8 cellular contexts compared by ENCODE assay signal in genomic region chr16:31074814-31075183, GRCh38. TPM values are rescaled to one million over a fixed set of nuclear protein-coding genes. Genes with fewer than 3 reads are reported as not detected.
A peak's percentile ranks its signal among the peaks of the same experiment; 100 is the strongest.
DNase-seq lines count a peak whose midpoint lies in the region; ATAC-seq, FAIRE-seq and TF ChIP-seq lines count a peak whose summit lies in the region.

No MANE protein-coding gene starts in this region.

- no peak for TF ChIP-seq CTCF in K562 (IDR thresholded peaks at IDR 0.05 in 2 of 3, conservative IDR thresholded peaks at IDR 0.05 in 1 of 3; ENCODE audit: insufficient read depth in 2 of 3, low read depth in 1 of 3, low read length in 3 of 3)
- TF ChIP-seq CTCF in lung (IDR thresholded peaks at IDR 0.05; ENCODE audit: control extremely low read depth, extremely low read depth), result no peak
- no peak for TF ChIP-seq CTCF in upper lobe of right lung (IDR thresholded peaks at IDR 0.05)

- H3K4me2 ChIP-seq in K562 (ENCODE audit: insufficient read depth, low read length), result peak overlapping the region; percentile 97

- H2AFZ ChIP-seq in K562 (ENCODE audit: low read depth, low read length), result peak overlapping the region; percentile 95

- in situ Hi-C loops in K562 (cut with MboI), result no loop called here

- no peaks in the 10 kb centered on the region; the same call in 1 of the 2 replicates for H4K20me1 ChIP-seq in K562 (replicated peaks; ENCODE audit: control insufficient read depth, insufficient read depth, low read length)

- WGBS in K562 (ENCODE audit: insufficient coverage, low coverage, missing lambda C conversion rate), result 2% methylated on average over 7 of the region's 7 CpGs
- 0 to 2% methylated on average over 7 of the region's 7 CpGs for WGBS in lung, 2 donors

- no peak for TF ChIP-seq EP300 in K562 (IDR thresholded peaks at IDR 0.05; ENCODE audit: low read length)

- DNase-seq in activated naive CD4-positive, alpha-beta T cell treated with anti-CD3 and anti-CD28 coated beads, Interleukin-2, amount 10 ng/mL, durations not matched to agents 7 days and 5 days, result no peak
- DNase-seq in activated naive CD4-positive, alpha-beta T cell (lab: John Stamatoyannopoulos, UW), result no peak
- DNase-seq in K562 (ENCODE audit: extremely low read depth in 1 of 4, low spot score in 3 of 4), result no peak
- DNase-seq in lung (ENCODE audit: low spot score), result no peak
- DNase-seq in upper lobe of right lung, result no peak
- DNase-seq in stimulated activated CD4-positive, alpha-beta T cell treated with anti-CD3 and anti-CD28 coated beads, Interleukin-15, amount 100 ng/mL, for 24 hours, result no peak
- no peak for DNase-seq in NAMALWA (ENCODE audit: low spot score)
- DNase-seq in DMS 273 treated with DMSO at 0.1 percent for 48 hours (lab: John Stamatoyannopoulos, UW), result no peak

- peak overlapping the region; percentile 84 for H3K27ac ChIP-seq in K562 (ENCODE audit: extremely low read depth, low read depth, low read length)
- H3K27ac ChIP-seq in lung (ENCODE audit: low read depth in 1 of 2, low read length in 1 of 2), result peak overlapping the region; percentile 89 to 97
- peak overlapping the region; percentile 93 for H3K27ac ChIP-seq in upper lobe of right lung

- peaks cover 32% of the 10 kb centered on the region for H3K36me3 Mint-ChIP-seq in activated naive CD4-positive, alpha-beta T cell treated with anti-CD3 and anti-CD28 coated beads, Interleukin-2, amount 10 ng/mL, durations not matched to agents 7 days and 5 days

- intact Hi-C loops in K562 (cut with micrococcal nuclease) (loop anchor here (2.0 to 5.0 kb wide), 2 partner anchors 68 to 82 kb away; no protein-coding TSS in a partner anchor), upper lobe of right lung (cut with DNase I) (no loop called here)

- peak overlapping the region; percentile 90 for H3K4me3 Mint-ChIP-seq in activated naive CD4-positive, alpha-beta T cell treated with anti-CD3 and anti-CD28 coated beads, Interleukin-2, amount 10 ng/mL, durations not matched to agents 7 days and 5 days

- peak overlapping the region; percentile 79 for H3K4me3 ChIP-seq in K562
- H3K4me3 ChIP-seq in lung, result peak overlapping the region; percentile 56
- H3K4me3 ChIP-seq in upper lobe of right lung, result peak overlapping the region; percentile 87

- no peak for TF ChIP-seq POLR2A in K562 (conservative IDR thresholded peaks at IDR 0.05)

- CTCF ChIA-PET in activated naive CD4-positive, alpha-beta T cell treated with anti-CD3 and anti-CD28 coated beads, Interleukin-2, amount 10 ng/mL, durations not matched to agents 7 days and 5 days (lab: Charles Lee), result interaction anchor here (0.9 to 2.3 kb wide), 2 partner anchors 27 to 68 kb away, joined by 3 to 10 read pairs; no protein-coding TSS in a partner anchor
- CTCF ChIA-PET in K562 (lab: Yijun Ruan, JAX; ENCODE audit: low intra/inter-chr PET ratio), result interaction anchor here (0.6 kb wide), 1 partner anchor 172 kb away, joined by 4 read pairs; no protein-coding TSS in a partner anchor

- no peak for ATAC-seq in K562
- no peak for ATAC-seq in lung (ENCODE audit: insufficient read depth, low FRiP score)
- no peak for ATAC-seq in upper lobe of right lung

- H3K4me1 ChIP-seq in K562 (replicated peaks in 1 of 2; ENCODE audit: control insufficient read depth in 2 of 2, insufficient read depth in 2 of 2, low read length in 2 of 2), result peaks cover 11 to 38% of the 10 kb centered on the region in 2 experiments; a peak in 4 of 5 replicates
- peaks cover 8 to 10% of the 10 kb centered on the region in 2 donors for H3K4me1 ChIP-seq in lung (ENCODE audit: control insufficient read depth in 2 of 2, insufficient read depth in 2 of 2, low read length in 2 of 2)
- peaks cover 22% of the 10 kb centered on the region for H3K4me1 ChIP-seq in upper lobe of right lung

- POLR2A ChIA-PET in K562 (lab: Yijun Ruan, JAX), result interaction anchor here (0.8 to 3.3 kb wide), 9 partner anchors 11 to 121 kb away, joined by 3 to 32 read pairs (median 7); partner anchors contain the start of gene FUS

- H3K27me3 Mint-ChIP-seq in activated naive CD4-positive, alpha-beta T cell treated with anti-CD3 and anti-CD28 coated beads, Interleukin-2, amount 10 ng/mL, durations not matched to agents 7 days and 5 days, result no peaks in the 10 kb centered on the region

- H3K9ac ChIP-seq in K562 (ENCODE audit: insufficient read depth in 1 of 2, low read depth in 2 of 2, low read length in 2 of 2), result peak overlapping the region; percentile 86 to 95

- no peaks in the 10 kb centered on the region for H3K9me3 Mint-ChIP-seq in activated naive CD4-positive, alpha-beta T cell treated with anti-CD3 and anti-CD28 coated beads, Interleukin-2, amount 10 ng/mL, durations not matched to agents 7 days and 5 days

- TSS peak; percentile 75 for BruUV-seq in K562 (replicated peaks; lab: Mats Ljungman, UMichigan)

- H3K27me3 ChIP-seq in K562 (ENCODE audit: control insufficient read depth in 2 of 2, insufficient read depth in 2 of 2, low read length in 2 of 2), result no peaks in the 10 kb centered on the region
- H3K27me3 ChIP-seq in lung (ENCODE audit: control insufficient read depth, insufficient read depth), result no peaks in the 10 kb centered on the region
- no peaks in the 10 kb centered on the region for H3K27me3 ChIP-seq in upper lobe of right lung

- FAIRE-seq in K562 (lab: Jason Lieb, UNC), result no peak

- peaks cover 40% of the 10 kb centered on the region for H3K4me1 Mint-ChIP-seq in activated naive CD4-positive, alpha-beta T cell treated with anti-CD3 and anti-CD28 coated beads, Interleukin-2, amount 10 ng/mL, durations not matched to agents 7 days and 5 days

- H3K9me3 ChIP-seq in K562 (replicated peaks; ENCODE audit: control insufficient read depth, insufficient read depth, low read depth, low read length) (no peaks in the 10 kb centered on the region), lung (ENCODE audit: control insufficient read depth in 2 of 2, insufficient read depth in 1 of 2, low read length in 1 of 2) (no peaks in the 10 kb centered on the region), upper lobe of right lung (no peaks in the 10 kb centered on the region)

- H3K9me1 ChIP-seq in K562 (ENCODE audit: control insufficient read depth, insufficient read depth, low read length), result no peaks in the 10 kb centered on the region

- H3K27ac Mint-ChIP-seq in activated naive CD4-positive, alpha-beta T cell treated with anti-CD3 and anti-CD28 coated beads, Interleukin-2, amount 10 ng/mL, durations not matched to agents 7 days and 5 days, result peak overlapping the region; percentile 94

- H3K36me3 ChIP-seq in K562 (ENCODE audit: control insufficient read depth, insufficient read depth, low read length) (peaks cover 42% of the 10 kb centered on the region), lung (ENCODE audit: control insufficient read depth in 2 of 2, insufficient read depth in 2 of 2, low read length in 2 of 2) (peaks cover 5 to 38% of the 10 kb centered on the region in 2 donors), upper lobe of right lung (peaks cover 36% of the 10 kb centered on the region)

- peaks cover 64% of the 10 kb centered on the region for H3K79me2 ChIP-seq in K562 (ENCODE audit: control insufficient read depth, insufficient read depth, low read length)

- TF ChIP-seq RAD21 in K562 (CRISPR knock-in tag; conservative IDR thresholded peaks at IDR 0.05 in 1 of 2, IDR thresholded peaks at IDR 0.05 in 1 of 2), result no peak

RNA-seq across cellular contexts. Expression of gene ZNF646, which starts 0.6 kb away (rescaled TPM):
- total RNA-seq in K562 (2011; cell fraction: chromatin; rRNA removed; ENCODE audit: low replicate concordance), result 12.6 and 34.4 TPM in 2 replicates
- total RNA-seq in K562 (2011; cell fraction: nucleolus; rRNA removed), result 23.8 and 35.7 TPM in 2 replicates
- total RNA-seq in K562 (2011; cell fraction: nucleoplasm; rRNA removed), result 21.6 and 22.9 TPM in 2 replicates
- total RNA-seq in K562 (2014; rRNA removed), result 17.3 and 20.7 TPM in 2 replicates
- total RNA-seq in K562 (2014; rRNA removed; fragmentation: Illumina TruSeq; extraction: Trizol), result 3.8 and 4.3 TPM in 2 replicates
- 10.6 and 10.7 TPM in 2 replicates for total RNA-seq in K562 (2015; rRNA removed; fragmentation: Illumina TruSeq; extraction: Trizol)
- 16.1 and 20.6 TPM in 2 replicates for total RNA-seq in K562 (2021)
- 3.4 and 4.8 TPM in 2 replicates for polyA plus RNA-seq in K562 (2011; rRNA removed)
- polyA plus RNA-seq in K562 (2011; cell fraction: cytosol; rRNA removed), result 4.3 and 7.8 TPM in 2 replicates
- 11.0 and 21.5 TPM in 2 replicates for polyA plus RNA-seq in K562 (2011; cell fraction: nucleus; rRNA removed)
- polyA plus RNA-seq in K562 (2012), result 8.4 and 10.0 TPM in 2 replicates
- 8.0 and 11.1 TPM in 2 replicates for polyA plus RNA-seq in K562 (2014; fragmentation: Illumina TruSeq; extraction: Trizol)
- under 1 TPM; 0.08 to 0.10 TPM for polyA plus RNA-seq in K562 (2014; fragmentation: Nextera tagmentation; extraction: Ambion mirVana)
- polyA plus RNA-seq in K562 (2014; rRNA removed), result 9.9 and 10.4 TPM in 2 replicates
- 5.2 and 7.5 TPM in 2 replicates for polyA minus RNA-seq in K562 (2011; rRNA and poly(A)+ RNA removed)
- 8.0 and 10.5 TPM in 2 replicates for polyA minus RNA-seq in K562 (2011; cell fraction: cytosol; rRNA and poly(A)+ RNA removed)
- 24.8 and 25.0 TPM in 2 replicates for polyA minus RNA-seq in K562 (2011; cell fraction: nucleus; rRNA and poly(A)+ RNA removed)
- total RNA-seq in lung, result 10 to 100 TPM; 12.7 to 20.5 TPM
- polyA plus RNA-seq in lung, result 10 to 100 TPM in 1 of 2 donors, 1 to 10 TPM in 1; 8.4 to 12.2 TPM
- 20.6 TPM for total RNA-seq in upper lobe of right lung

RNA-seq across cellular contexts. Expression of gene ZNF668, which starts 0.8 kb away (rescaled TPM):
- 5.0 and 15.9 TPM in 2 replicates for total RNA-seq in K562 (2011; cell fraction: chromatin; rRNA removed; ENCODE audit: low replicate concordance)
- total RNA-seq in K562 (2011; cell fraction: nucleolus; rRNA removed), result 15.7 and 17.7 TPM in 2 replicates
- 7.7 and 10.0 TPM in 2 replicates for total RNA-seq in K562 (2011; cell fraction: nucleoplasm; rRNA removed)
- total RNA-seq in K562 (2014; rRNA removed), result 8.1 and 11.4 TPM in 2 replicates
- 0.83 and 1.6 TPM in 2 replicates for total RNA-seq in K562 (2014; rRNA removed; fragmentation: Illumina TruSeq; extraction: Trizol)
- total RNA-seq in K562 (2015; rRNA removed; fragmentation: Illumina TruSeq; extraction: Trizol), result 4.4 and 5.2 TPM in 2 replicates
- total RNA-seq in K562 (2021), result 13.5 and 15.3 TPM in 2 replicates
- 3.0 and 4.7 TPM in 2 replicates for polyA plus RNA-seq in K562 (2011; rRNA removed)
- polyA plus RNA-seq in K562 (2011; cell fraction: cytosol; rRNA removed), result 5.7 and 17.3 TPM in 2 replicates
- polyA plus RNA-seq in K562 (2011; cell fraction: nucleus; rRNA removed), result 5.7 and 10.3 TPM in 2 replicates
- 6.9 and 8.6 TPM in 2 replicates for polyA plus RNA-seq in K562 (2012)
- 3.1 and 3.3 TPM in 2 replicates for polyA plus RNA-seq in K562 (2014; fragmentation: Illumina TruSeq; extraction: Trizol)
- polyA plus RNA-seq in K562 (2014; fragmentation: Nextera tagmentation; extraction: Ambion mirVana), result under 1 TPM in 1 of 2 experiments, not detected in 1; 0.04 TPM
- 7.9 and 10.1 TPM in 2 replicates for polyA plus RNA-seq in K562 (2014; rRNA removed)
- polyA minus RNA-seq in K562 (2011; rRNA and poly(A)+ RNA removed), result 2.5 and 3.0 TPM in 2 replicates
- polyA minus RNA-seq in K562 (2011; cell fraction: cytosol; rRNA and poly(A)+ RNA removed), result 6.7 and 10.6 TPM in 2 replicates
- polyA minus RNA-seq in K562 (2011; cell fraction: nucleus; rRNA and poly(A)+ RNA removed), result 4.4 and 4.7 TPM in 2 replicates
- total RNA-seq in lung, result 10 to 100 TPM in 1 of 2 donors, 1 to 10 TPM in 1; 4.0 to 13.2 TPM
- polyA plus RNA-seq in lung, result 10 to 100 TPM; 10.7 TPM
- total RNA-seq in upper lobe of right lung, result 8.3 TPM

RNA-seq across cellular contexts. Expression of gene PRSS53, which starts 13.9 kb away (rescaled TPM):
- 11.2 and 29.6 TPM in 2 replicates for total RNA-seq in K562 (2011; cell fraction: chromatin; rRNA removed; ENCODE audit: low replicate concordance)
- 16.2 and 17.5 TPM in 2 replicates for total RNA-seq in K562 (2011; cell fraction: nucleolus; rRNA removed)
- total RNA-seq in K562 (2011; cell fraction: nucleoplasm; rRNA removed), result 15.5 and 16.0 TPM in 2 replicates
- total RNA-seq in K562 (2014; rRNA removed) (0.78 and 1.1 TPM in 2 replicates), K562 (2014; rRNA removed; fragmentation: Illumina TruSeq; extraction: Trizol) (0.16 and 0.40 TPM in 2 replicates), K562 (2015; rRNA removed; fragmentation: Illumina TruSeq; extraction: Trizol) (0.43 and 0.57 TPM in 2 replicates), K562 (2021) (0.85 and 1.3 TPM in 2 replicates), lung (1 to 10 TPM; 1.4 to 2.2 TPM), upper lobe of right lung (1.8 TPM)
- polyA plus RNA-seq in K562 (2011; rRNA removed) (0.78 and 1.9 TPM in 2 replicates), K562 (2014; fragmentation: Illumina TruSeq; extraction: Trizol) (0.45 and 0.69 TPM in 2 replicates), K562 (2014; fragmentation: Nextera tagmentation; extraction: Ambion mirVana) (not detected), K562 (2014; rRNA removed) (1.7 and 1.9 TPM in 2 replicates), lung (1 to 10 TPM; 1.6 to 2.3 TPM)
- polyA plus RNA-seq in K562 (2011; cell fraction: cytosol; rRNA removed), result 0.51 and 1.0 TPM in 2 replicates
- 23.4 and 25.9 TPM in 2 replicates for polyA plus RNA-seq in K562 (2011; cell fraction: nucleus; rRNA removed)
- 1.2 and 4.1 TPM in 2 replicates for polyA plus RNA-seq in K562 (2012)
- polyA minus RNA-seq in K562 (2011; rRNA and poly(A)+ RNA removed), result 0.63 and 0.78 TPM in 2 replicates
- polyA minus RNA-seq in K562 (2011; cell fraction: cytosol; rRNA and poly(A)+ RNA removed), result 0.27 and 0.29 TPM in 2 replicates
- polyA minus RNA-seq in K562 (2011; cell fraction: nucleus; rRNA and poly(A)+ RNA removed), result 4.4 and 6.1 TPM in 2 replicates

RNA-seq across cellular contexts. Expression of gene VKORC1, which starts 19.8 kb away (rescaled TPM):
- total RNA-seq in K562 (2011; cell fraction: chromatin; rRNA removed; ENCODE audit: low replicate concordance), result 51.0 and 124 TPM in 2 replicates
- total RNA-seq in K562 (2011; cell fraction: nucleolus; rRNA removed), result 125 and 158 TPM in 2 replicates
- total RNA-seq in K562 (2011; cell fraction: nucleoplasm; rRNA removed), result 125 and 133 TPM in 2 replicates
- total RNA-seq in K562 (2014; rRNA removed), result 68.1 and 83.3 TPM in 2 replicates
- 28.8 and 32.1 TPM in 2 replicates for total RNA-seq in K562 (2014; rRNA removed; fragmentation: Illumina TruSeq; extraction: Trizol)
- 36.1 and 37.2 TPM in 2 replicates for total RNA-seq in K562 (2015; rRNA removed; fragmentation: Illumina TruSeq; extraction: Trizol)
- 62.1 and 66.1 TPM in 2 replicates for total RNA-seq in K562 (2021)
- polyA plus RNA-seq in K562 (2011; rRNA removed), result 119 and 164 TPM in 2 replicates
- 399 and 484 TPM in 2 replicates for polyA plus RNA-seq in K562 (2011; cell fraction: cytosol; rRNA removed)
- 102 and 144 TPM in 2 replicates for polyA plus RNA-seq in K562 (2011; cell fraction: nucleus; rRNA removed)
- 97.9 and 107 TPM in 2 replicates for polyA plus RNA-seq in K562 (2012)
- 70.3 and 79.1 TPM in 2 replicates for polyA plus RNA-seq in K562 (2014; fragmentation: Illumina TruSeq; extraction: Trizol)
- polyA plus RNA-seq in K562 (2014; fragmentation: Nextera tagmentation; extraction: Ambion mirVana), result 10 to 100 TPM; 30.0 to 47.3 TPM
- polyA plus RNA-seq in K562 (2014; rRNA removed), result 112 and 121 TPM in 2 replicates
- polyA minus RNA-seq in K562 (2011; rRNA and poly(A)+ RNA removed), result 83.5 and 88.3 TPM in 2 replicates
- polyA minus RNA-seq in K562 (2011; cell fraction: cytosol; rRNA and poly(A)+ RNA removed), result 42.0 and 44.3 TPM in 2 replicates
- polyA minus RNA-seq in K562 (2011; cell fraction: nucleus; rRNA and poly(A)+ RNA removed), result 18.0 and 29.5 TPM in 2 replicates
- 10 to 100 TPM; 49.4 to 74.3 TPM for total RNA-seq in lung
- 100 to 1,000 TPM in 1 of 2 donors, 10 to 100 TPM in 1; 66.8 to 118 TPM for polyA plus RNA-seq in lung
- 72.7 TPM for total RNA-seq in upper lobe of right lung

RNA-seq across cellular contexts. Expression of gene BCKDK, which starts 33.4 kb away (rescaled TPM):
- 17.8 and 57.4 TPM in 2 replicates for total RNA-seq in K562 (2011; cell fraction: chromatin; rRNA removed; ENCODE audit: low replicate concordance)
- 36.7 and 44.2 TPM in 2 replicates for total RNA-seq in K562 (2011; cell fraction: nucleolus; rRNA removed)
- total RNA-seq in K562 (2011; cell fraction: nucleoplasm; rRNA removed), result 21.8 and 24.5 TPM in 2 replicates
- total RNA-seq in K562 (2014; rRNA removed), result 29.1 and 36.4 TPM in 2 replicates
- 6.0 and 9.0 TPM in 2 replicates for total RNA-seq in K562 (2014; rRNA removed; fragmentation: Illumina TruSeq; extraction: Trizol)
- total RNA-seq in K562 (2015; rRNA removed; fragmentation: Illumina TruSeq; extraction: Trizol), result 10.8 and 11.7 TPM in 2 replicates
- total RNA-seq in K562 (2021), result 33.1 and 34.8 TPM in 2 replicates
- polyA plus RNA-seq in K562 (2011; rRNA removed), result 13.1 and 23.5 TPM in 2 replicates
- polyA plus RNA-seq in K562 (2011; cell fraction: cytosol; rRNA removed), result 16.2 and 36.5 TPM in 2 replicates
- 62.9 and 85.4 TPM in 2 replicates for polyA plus RNA-seq in K562 (2011; cell fraction: nucleus; rRNA removed)
- polyA plus RNA-seq in K562 (2012), result 24.6 and 34.3 TPM in 2 replicates
- polyA plus RNA-seq in K562 (2014; fragmentation: Illumina TruSeq; extraction: Trizol), result 22.4 and 29.2 TPM in 2 replicates
- 1 to 10 TPM in 1 of 2 experiments, under 1 TPM in 1; 0.58 to 1.5 TPM for polyA plus RNA-seq in K562 (2014; fragmentation: Nextera tagmentation; extraction: Ambion mirVana)
- polyA plus RNA-seq in K562 (2014; rRNA removed), result 25.1 and 27.1 TPM in 2 replicates
- 9.3 and 10.0 TPM in 2 replicates for polyA minus RNA-seq in K562 (2011; rRNA and poly(A)+ RNA removed)
- 16.1 and 18.6 TPM in 2 replicates for polyA minus RNA-seq in K562 (2011; cell fraction: cytosol; rRNA and poly(A)+ RNA removed)
- 29.1 and 36.5 TPM in 2 replicates for polyA minus RNA-seq in K562 (2011; cell fraction: nucleus; rRNA and poly(A)+ RNA removed)
- 10 to 100 TPM; 20.3 to 47.6 TPM for total RNA-seq in lung
- 10 to 100 TPM; 16.2 to 61.8 TPM for polyA plus RNA-seq in lung
- total RNA-seq in upper lobe of right lung, result 33.3 TPM
